1 cellular context compared by ENCODE assay signal in genomic region chr9:97284798-97285197, GRCh38.
A peak's percentile ranks its signal among the peaks of the same experiment; 100 is the strongest.
TF ChIP-seq lines count a peak whose summit lies in the region.

No MANE protein-coding gene starts in this region.

TF ChIP-seq in K562, 482 proteins besides CTCF, POLR2A, EP300 and RAD21 (continued from another document):
- TF ChIP-seq PBX2 (CRISPR knock-in tag; IDR thresholded peaks at IDR 0.05; ENCODE audit: low read depth) (no peak), PBX2 (tag; conservative IDR thresholded peaks at IDR 0.05; ENCODE audit: low read depth) (0 out of 2 replicates have a peak, but pooled peaks have one; percentile 9), ZNF384 (IDR thresholded peaks at IDR 0.05; ENCODE audit: low read depth, low read length) (no peak), ZFX (CRISPR knock-in tag; IDR thresholded peaks at IDR 0.05) (no peak), SNIP1 (IDR thresholded peaks at IDR 0.05; ENCODE audit: low read depth) (no peak), RBM25 (IDR thresholded peaks at IDR 0.05; ENCODE audit: low read depth, low read length, severe bottlenecking) (peak; percentile 60), CTCFL (IDR thresholded peaks at IDR 0.05; ENCODE audit: borderline replicate concordance, insufficient read depth, low read depth, low read length, poor library complexity, severe bottlenecking) (no peak), MEIS2 (IDR thresholded peaks at IDR 0.05; ENCODE audit: partially characterized antibody) (peak; percentile 6)
